27 cellular contexts compared by ENCODE assay signal in genomic region chr1:234289538-234290305, GRCh38.
"Had no signal": no experiment of that assay in that cellular context is flagged by ENCODE, and none has a peak within 500 bp of the region (broad histone marks: within the 10 kb centered on the region; RNA-seq: fewer than 3 reads in every experiment).

No MANE protein-coding gene starts in this region.

- DNase-seq: IMR-90, Karpas-422, KG1, MG63, NCI-H1092, NCI-H1105 treated with DMSO at 0.1 percent for 48 hours, NCI-H1417 treated with DMSO at 0.1 percent for 48 hours, NCI-H146, NCI-H1694 treated with DMSO at 0.1 percent for 48 hours, NCI-H1930, NCI-H2081 treated with DMSO at 0.1 percent for 48 hours, NCI-H2171, NCI-H226, NCI-H446, NCI-H510A, NCI-H524 treated with DMSO at 0.1 percent for 48 hours, NCI-H69, NCI-H774, Right ventricle myocardium superior, RPMI8226, SIG-M5, T-helper 1 cell, T-helper 17 cell had no signal

- H3K27ac ChIP-seq: SJSA1, SK-N-MC had no signal

- H3K27ac Mint-ChIP-seq: T-helper 17 cell had no signal

- H3K4me3 ChIP-seq: MG63, SJSA1, SK-N-MC had no signal

- H3K27me3 ChIP-seq: MG63 had no signal

- ATAC-seq: HepG2, T-helper 17 cell had no signal

- FAIRE-seq: HepG2, RCC 7860 had no signal

- H3K4me3 Mint-ChIP-seq: T-helper 17 cell had no signal

- H3K36me3 ChIP-seq: MG63, SJSA1 had no signal

- H3K4me1 ChIP-seq: SJSA1 had no signal

- H3K4me1 Mint-ChIP-seq: T-helper 17 cell had no signal

- H3K9me3 ChIP-seq: SJSA1 had no signal
